Comparison of ENCODE assay signal across 1 cellular context in the genomic region with DNA sequence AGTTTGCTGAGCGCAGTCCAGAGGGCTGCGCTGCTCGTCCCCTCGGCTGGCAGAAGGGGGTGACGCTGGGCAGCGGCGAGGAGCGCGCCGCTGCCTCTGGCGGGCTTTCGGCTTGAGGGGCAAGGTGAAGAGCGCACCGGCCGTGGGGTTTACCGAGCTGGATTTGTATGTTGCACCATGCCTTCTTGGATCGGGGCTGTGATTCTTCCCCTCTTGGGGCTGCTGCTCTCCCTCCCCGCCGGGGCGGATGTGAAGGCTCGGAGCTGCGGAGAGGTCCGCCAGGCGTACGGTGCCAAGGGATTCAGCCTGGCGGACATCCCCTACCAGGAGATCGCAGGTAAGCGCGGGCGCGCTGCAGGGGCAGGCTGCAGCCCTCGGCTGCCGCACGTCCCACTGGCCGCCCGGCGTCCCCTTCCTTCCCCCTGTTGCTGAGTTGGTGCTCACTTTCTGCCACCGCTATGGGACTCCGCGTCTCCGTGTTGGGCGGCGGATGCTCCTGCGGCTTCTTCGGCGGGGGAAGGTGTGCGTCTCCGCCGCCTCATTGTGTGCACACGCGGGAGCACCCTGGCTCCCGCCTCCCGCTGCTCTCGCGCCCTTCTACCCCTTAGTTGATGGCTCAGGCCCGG.
TF ChIP-seq lines count a peak whose summit lies in the region.

No MANE protein-coding gene starts in this region.

TF ChIP-seq in H1, 55 proteins besides CTCF, POLR2A, EP300 and RAD21 (continued from another document):
- TF ChIP-seq MAX (IDR thresholded peaks at IDR 0.05) = peak; percentile 12; the same call in 1 of the 2 replicates
- TF ChIP-seq EGR1 (IDR thresholded peaks at IDR 0.05; ENCODE audit: borderline replicate concordance, low read depth, low read length) = no peak
- no peak for TF ChIP-seq SIRT6 (IDR thresholded peaks at IDR 0.05; ENCODE audit: low read length)
- no peak; a peak in 1 of 4 replicates for TF ChIP-seq SIN3A (conservative IDR thresholded peaks at IDR 0.05 in 1 of 2, IDR thresholded peaks at IDR 0.05 in 1 of 2; ENCODE audit: low read depth in 1 of 2, low read length in 2 of 2)
- TF ChIP-seq GTF2F1 (IDR thresholded peaks at IDR 0.05; ENCODE audit: borderline replicate concordance, low read depth, low read length) = no peak
- no peak for TF ChIP-seq KDM1A (IDR thresholded peaks at IDR 0.05; ENCODE audit: borderline replicate concordance, low read length)
- TF ChIP-seq RBBP5 (IDR thresholded peaks at IDR 0.05; ENCODE audit: borderline replicate concordance, low read depth, low read length) = peak; percentile 49; the same call in 1 of the 2 replicates
- no peak for TF ChIP-seq JUND (IDR thresholded peaks at IDR 0.05; ENCODE audit: low read length)
- no peak for TF ChIP-seq FOSL1 (IDR thresholded peaks at IDR 0.05; ENCODE audit: insufficient read depth, low read depth, low read length)
- peak; percentile 36 for TF ChIP-seq KDM4A (IDR thresholded peaks at IDR 0.05; ENCODE audit: low read depth, low read length, severe bottlenecking)
- peak; percentile 54 for TF ChIP-seq EZH2 (IDR thresholded peaks at IDR 0.05; ENCODE audit: low read depth, low read length, severe bottlenecking)
- no peak for TF ChIP-seq SUZ12 (IDR thresholded peaks at IDR 0.05; ENCODE audit: low read length)
- no peak for TF ChIP-seq ZNF274 (IDR thresholded peaks at IDR 0.05; ENCODE audit: borderline replicate concordance, extremely low read depth, low read length)
- no peak for TF ChIP-seq SIX5 (IDR thresholded peaks at IDR 0.05; ENCODE audit: low read depth, low read length)
- TF ChIP-seq TBP (IDR thresholded peaks at IDR 0.05; ENCODE audit: low read depth, low read length) = peak; percentile 51; the same call in 1 of the 2 replicates
- no peak for TF ChIP-seq CEBPB (IDR thresholded peaks at IDR 0.05; ENCODE audit: low read depth, low read length)
- TF ChIP-seq ASH2L (IDR thresholded peaks at IDR 0.05; ENCODE audit: low read length) = peak; percentile 29
- TF ChIP-seq KDM5A (IDR thresholded peaks at IDR 0.05; ENCODE audit: low read length) = no peak
- no peak for TF ChIP-seq POLR2AphosphoS5 (IDR thresholded peaks at IDR 0.05; ENCODE audit: low read depth, low read length)
- TF ChIP-seq NRF1 (IDR thresholded peaks at IDR 0.05; ENCODE audit: low read depth, low read length) = no peak
- no peak for TF ChIP-seq SP4 (IDR thresholded peaks at IDR 0.05; ENCODE audit: low read length)
- TF ChIP-seq CTBP2 (IDR thresholded peaks at IDR 0.05; ENCODE audit: borderline replicate concordance, insufficient read depth, insufficient read length, low read length) = peak; percentile 21
- no peak for TF ChIP-seq CHD2 (IDR thresholded peaks at IDR 0.05; ENCODE audit: low read length)
TF ChIP-seq in H1: peak in this region for 7.
